Comparison of ENCODE assay signal across 9 cellular contexts in genomic region chr17:8016632-8017424, GRCh38. TPM values are rescaled to one million over a fixed set of nuclear protein-coding genes. Genes with fewer than 3 reads are reported as not detected.
A peak's percentile ranks its signal among the peaks of the same experiment; 100 is the strongest.
DNase-seq lines count a peak whose midpoint lies in the region; ATAC-seq and TF ChIP-seq lines count a peak whose summit lies in the region.
"Had no signal": no experiment of that assay in that cellular context is flagged by ENCODE, and none has a peak within 500 bp of the region (broad histone marks: within the 10 kb centered on the region; RNA-seq: fewer than 3 reads in every experiment).

No MANE protein-coding gene starts in this region.

- peaks cover 0 to 38% (median 4%) of the 10 kb centered on the region in 5 donors for H3K27me3 Mint-ChIP-seq in naive thymus-derived CD4-positive, alpha-beta T cell

- H3K4me1 Mint-ChIP-seq in naive thymus-derived CD4-positive, alpha-beta T cell = peaks cover 0 to 21% (median 7%) of the 10 kb centered on the region in 7 donors

- TF ChIP-seq POLR2A in transverse colon (IDR thresholded peaks at IDR 0.05) = no peak

- H3K27ac ChIP-seq in fibroblast of lung (ENCODE audit: insufficient read depth, low read length) = no peak overlapping the region
- H3K27ac ChIP-seq in naive thymus-derived CD4-positive, alpha-beta T cell (ENCODE audit: low read depth, low read length) = no peak overlapping the region
- H3K27ac ChIP-seq in transverse colon = peak overlapping the region in 2 of 4 donors; percentile 4 to 25
- H3K27ac ChIP-seq: SK-N-MC had no signal

- H3K9me3 ChIP-seq in fibroblast of lung (ENCODE audit: control insufficient read depth, insufficient read depth, low read depth, low read length) = no peaks in the 10 kb centered on the region
- H3K9me3 ChIP-seq in naive thymus-derived CD4-positive, alpha-beta T cell (ENCODE audit: control insufficient read depth in 2 of 3, low read length in 3 of 3) = no peaks in the 10 kb centered on the region
- no peaks in the 10 kb centered on the region for H3K9me3 ChIP-seq in transverse colon

- H2AFZ ChIP-seq in fibroblast of lung (ENCODE audit: low read length) = no peak overlapping the region

- no peak overlapping the region for H3K4me2 ChIP-seq in fibroblast of lung (ENCODE audit: extremely low read depth, insufficient read depth, low read length)

- ATAC-seq in naive thymus-derived CD4-positive, alpha-beta T cell = peak; percentile 88
- ATAC-seq in GM21576 (IDR thresholded peaks at IDR 0.05; ENCODE audit: unreplicated experiment) = no peak

- H3K79me2 ChIP-seq in fibroblast of lung (ENCODE audit: control insufficient read depth, insufficient read depth, low read length) = no peaks in the 10 kb centered on the region

- intact Hi-C loops in naive thymus-derived CD4-positive, alpha-beta T cell (cut with micrococcal nuclease) = loop anchor here in 1 of 2 donors (1.0 to 2.0 kb wide), 2 partner anchors 24 to 40 kb away; no protein-coding TSS in a partner anchor
- intact Hi-C loops in transverse colon (cut with DNase I; ENCODE audit: low total_unique reads) = no loop called here

- peaks cover 0 to 3% (median 0%) of the 10 kb centered on the region in 11 donors for H3K9me3 Mint-ChIP-seq in naive thymus-derived CD4-positive, alpha-beta T cell

- H3K4me1 ChIP-seq in fibroblast of lung (ENCODE audit: control insufficient read depth, extremely low read depth, insufficient read depth, low read length) (no peaks in the 10 kb centered on the region), transverse colon (peaks cover 7 to 18% (median 12%) of the 10 kb centered on the region in 4 donors)
- peaks cover 0 to 3% of the 10 kb centered on the region in 2 donors for H3K4me1 ChIP-seq in naive thymus-derived CD4-positive, alpha-beta T cell (ENCODE audit: control insufficient read depth in 2 of 2, insufficient read depth in 2 of 2, low read length in 2 of 2)

- no peaks in the 10 kb centered on the region for H4K20me1 ChIP-seq in fibroblast of lung (ENCODE audit: control insufficient read depth, extremely low read depth, insufficient read depth, low read length)

- peak overlapping the region; percentile 74 to 88 (median 82) for H3K4me3 Mint-ChIP-seq in naive thymus-derived CD4-positive, alpha-beta T cell

- POLR2A ChIA-PET in naive thymus-derived CD4-positive, alpha-beta T cell (lab: Charles Lee) = interaction anchor here (1.0 kb wide), 1 partner anchor 8 kb away, joined by 5 read pairs; no protein-coding TSS in a partner anchor

- TF ChIP-seq EP300 in transverse colon (IDR thresholded peaks at IDR 0.05; ENCODE audit: low read depth) = no peak

- H3K36me3 ChIP-seq in fibroblast of lung (ENCODE audit: control insufficient read depth, insufficient read depth, low read length) (no peaks in the 10 kb centered on the region), transverse colon (no peaks in the 10 kb centered on the region)
- H3K36me3 ChIP-seq in naive thymus-derived CD4-positive, alpha-beta T cell (ENCODE audit: control insufficient read depth in 2 of 3, insufficient read depth in 3 of 3, low read length in 3 of 3) = no peaks in the 10 kb centered on the region

- H3K4me3 ChIP-seq in fibroblast of lung (replicated peaks in 1 of 4; ENCODE audit: control extremely low read depth in 1 of 4, insufficient read depth in 1 of 4, low read depth in 3 of 4, low read length in 4 of 4) = peak overlapping the region in 2 of 4 experiments; percentile 7 to 20
- H3K4me3 ChIP-seq in naive thymus-derived CD4-positive, alpha-beta T cell (ENCODE audit: low read length) = peak overlapping the region; percentile 59
- H3K4me3 ChIP-seq in transverse colon = peak overlapping the region; percentile 5 to 46 (median 23)
- H3K4me3 ChIP-seq: SK-N-MC had no signal

- 26% methylated on average over 11 of the region's 12 CpGs; no CpG with 5 or more reads in 1 of the 2 donors for WGBS in transverse colon (ENCODE audit: low coverage in 1 of 2), 2 donors

- H3K9ac ChIP-seq in fibroblast of lung (ENCODE audit: insufficient read depth, low read length) = no peak overlapping the region

- peak; percentile 55 for DNase-seq in EL
- DNase-seq in NCI-H1436 (lab: John Stamatoyannopoulos, UW) = peak; percentile 46
- peak; percentile 14 for DNase-seq in activated T-cell treated with anti-CD3 and anti-CD28 coated beads for 4 hours
- peak in 1 of 2 donors; percentile 28 for DNase-seq in fibroblast of lung (ENCODE audit: low read depth in 2 of 2)
- DNase-seq in naive thymus-derived CD4-positive, alpha-beta T cell = peak in 8 of 9 donors; percentile 19 to 56 (median 43)
- DNase-seq in transverse colon = peak; percentile 69
- no peak for DNase-seq in T1000 (lab: John Stamatoyannopoulos, UW)

- peak overlapping the region in 2 of 9 donors; percentile 28 to 41 for H3K27ac Mint-ChIP-seq in naive thymus-derived CD4-positive, alpha-beta T cell

- TF ChIP-seq CTCF in fibroblast of lung (conservative IDR thresholded peaks at IDR 0.05 in 1 of 2, IDR thresholded peaks at IDR 0.05 in 1 of 2; ENCODE audit: low read depth in 1 of 2, low read length in 2 of 2) = peak; percentile 21 to 68
- peak; percentile 52 to 75 (median 65) for TF ChIP-seq CTCF in transverse colon (IDR thresholded peaks at IDR 0.05)

- CTCF ChIA-PET in naive thymus-derived CD4-positive, alpha-beta T cell (lab: Charles Lee) = interaction anchor here (1.2 to 1.9 kb wide), 2 partner anchors 24 to 26 kb away, joined by 3 to 4 read pairs; no protein-coding TSS in a partner anchor

- no peaks in the 10 kb centered on the region for H3K36me3 Mint-ChIP-seq in naive thymus-derived CD4-positive, alpha-beta T cell

- peaks cover 18% of the 10 kb centered on the region for H3K27me3 ChIP-seq in fibroblast of lung (ENCODE audit: control insufficient read depth, insufficient read depth, low read length)
- H3K27me3 ChIP-seq in naive thymus-derived CD4-positive, alpha-beta T cell (ENCODE audit: control insufficient read depth in 2 of 2, insufficient read depth in 2 of 2, low read length in 2 of 2) = no peaks in the 10 kb centered on the region
- H3K27me3 ChIP-seq in transverse colon = peaks cover 22% of the 10 kb centered on the region

- in situ Hi-C loops in transverse colon (cut with MboI; ENCODE audit: low pct_ligation_motif_present in 1 of 4, low pct_unique_long_range_greater_than_20kb in 1 of 4, low sequenced_read_pairs in 3 of 4) = no loop called here

RNA-seq across cellular contexts. Expression of gene GUCY2D, which starts 14.4 kb away (rescaled TPM):
- total RNA-seq in fibroblast of lung (not detected in 2 replicates), transverse colon (under 1 TPM in 1 of 4 donors, not detected in 3; 0.14 TPM)
- not detected in 2 replicates for polyA plus RNA-seq in fibroblast of lung
- polyA plus RNA-seq in fibroblast of lung (2012) = not detected in 2 replicates
- not detected in 2 replicates for polyA minus RNA-seq in fibroblast of lung (ENCODE audit: low replicate concordance)
- under 1 TPM in 3 of 5 experiments, not detected in 2; 0.07 to 0.32 (median 0.20) TPM for total RNA-seq in naive thymus-derived CD4-positive, alpha-beta T cell
- under 1 TPM in 1 of 2 donors, not detected in 1; 0.98 TPM for polyA plus RNA-seq in naive thymus-derived CD4-positive, alpha-beta T cell

RNA-seq across cellular contexts. Expression of gene ALOX15B, which starts 22.0 kb away (rescaled TPM):
- total RNA-seq in fibroblast of lung = not detected in 2 replicates
- polyA plus RNA-seq in fibroblast of lung = not detected in 2 replicates
- not detected in 2 replicates for polyA plus RNA-seq in fibroblast of lung (2012)
- polyA minus RNA-seq in fibroblast of lung (ENCODE audit: low replicate concordance) = not detected in 2 replicates
- under 1 TPM in 1 of 5 experiments, not detected in 4; 0.61 TPM for total RNA-seq in naive thymus-derived CD4-positive, alpha-beta T cell
- polyA plus RNA-seq in naive thymus-derived CD4-positive, alpha-beta T cell = not detected
- 10 to 100 TPM in 1 of 4 donors, 1 to 10 TPM in 3; 3.3 to 44.4 (median 5.4) TPM for total RNA-seq in transverse colon
